In the genomic region with DNA sequence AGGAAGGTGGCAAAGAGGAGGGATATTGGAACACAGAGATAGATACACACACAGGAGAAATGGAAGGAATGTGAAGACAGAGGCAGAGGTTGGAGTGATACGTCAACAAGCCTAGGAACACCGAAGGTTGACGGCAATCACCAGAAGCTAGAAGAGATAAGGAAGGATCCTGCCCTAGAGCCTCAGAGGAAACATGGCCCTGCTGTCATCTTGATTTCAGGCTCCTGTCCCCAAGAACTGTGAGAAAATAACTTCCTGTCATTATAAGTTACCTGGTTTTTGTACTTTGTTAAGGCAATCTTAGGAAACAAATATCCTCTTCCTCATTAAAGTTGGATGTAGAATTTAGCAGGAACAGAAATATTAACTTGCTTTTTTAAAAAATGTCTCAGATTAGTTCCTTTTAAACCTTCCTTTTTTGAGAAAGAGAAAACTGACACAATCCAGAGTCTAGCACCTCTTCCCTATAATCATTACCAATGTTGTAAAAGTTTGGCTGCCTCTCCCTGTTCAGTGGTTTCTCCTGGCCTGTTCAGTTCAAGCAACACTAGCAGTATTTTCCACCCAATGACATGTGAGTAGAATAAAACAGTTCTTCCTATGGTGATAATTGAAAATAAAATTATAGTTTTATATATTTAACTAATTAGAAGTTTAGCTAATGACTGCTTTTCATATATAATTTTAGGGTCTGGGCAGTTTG, we compare ENCODE assay signal across 20 cellular contexts. TPM values are rescaled to one million over a fixed set of nuclear protein-coding genes. Genes with fewer than 3 reads are reported as not detected.
DNase-seq lines count a peak whose midpoint lies in the region; ATAC-seq, FAIRE-seq and TF ChIP-seq lines count a peak whose summit lies in the region.
"Had no signal": no experiment of that assay in that cellular context is flagged by ENCODE, and none has a peak within 500 bp of the region (broad histone marks: within the 10 kb centered on the region; RNA-seq: fewer than 3 reads in every experiment).

No MANE protein-coding gene starts in this region.

- H3K4me2 ChIP-seq in BLaER1 treated with 17β-estradiol and CSF1 and Interleukin-3, amounts not matched to agents 10 nM and 100 nM = peak overlapping the region; percentile 2 to 86 (median 75); a peak in 19 of 22 replicates
- H3K4me2 ChIP-seq: neural progenitor cell had no signal

- no peaks in the 10 kb centered on the region for H3K27me3 ChIP-seq in BLaER1 treated with 17β-estradiol and CSF1 and Interleukin-3, amounts not matched to agents 10 nM and 100 nM
- H3K27me3 ChIP-seq: gastrocnemius medialis, neural progenitor cell had no signal

- peak; percentile 93 for ATAC-seq in mucosa of descending colon
- ATAC-seq: activated CD4-positive, CD25-positive, alpha-beta regulatory T cell treated with anti-CD3 and anti-CD28 coated beads, Interleukin-2, amount 50 U/mL, for 24 hours; gastrocnemius medialis; PC-3 had no signal

- no peaks in the 10 kb centered on the region for H4K20me1 ChIP-seq in BLaER1 treated with 17β-estradiol and CSF1 and Interleukin-3, amounts not matched to agents 10 nM and 100 nM

- intact Hi-C loops in mucosa of descending colon (cut with DNase I, micrococcal nuclease) = no loop called here
- intact Hi-C loops in lower leg skin (cut with DNase I; ENCODE audit: low total_unique reads) = no loop called here

- peaks cover 29 to 35% (median 33%) of the 10 kb centered on the region in 10 experiments for H3K4me1 ChIP-seq in BLaER1 treated with 17β-estradiol and CSF1 and Interleukin-3, amounts not matched to agents 10 nM and 100 nM
- H3K4me1 ChIP-seq in mucosa of descending colon (ENCODE audit: low read depth) = peaks cover 14% of the 10 kb centered on the region
- H3K4me1 ChIP-seq: neural progenitor cell had no signal

- no peak for TF ChIP-seq POLR2A in lower leg skin (IDR thresholded peaks at IDR 0.05)

- peak overlapping the region in 9 of 11 experiments; percentile 36 to 88 (median 81); a peak in 17 of 22 replicates for H3K27ac ChIP-seq in BLaER1 treated with 17β-estradiol and CSF1 and Interleukin-3, amounts not matched to agents 10 nM and 100 nM
- H3K27ac ChIP-seq: gastrocnemius medialis, neural progenitor cell had no signal

- 86 to 90% methylated on average over 3 of the region's 3 CpGs for WGBS in lower leg skin, 2 donors

- no peak overlapping the region for H3K4me3 ChIP-seq in BLaER1 treated with 17β-estradiol and CSF1 and Interleukin-3, amounts not matched to agents 10 nM and 100 nM
- H3K4me3 ChIP-seq in mucosa of descending colon (no peak overlapping the region), lower leg skin (ENCODE audit: low read depth, poor library complexity, severe bottlenecking) (no peak overlapping the region)
- H3K4me3 ChIP-seq: gastrocnemius medialis, neural progenitor cell had no signal

- peak; percentile 39 for FAIRE-seq in GM18507 (lab: Jason Lieb, UNC)

- peaks cover 0 to 9% (median 5%) of the 10 kb centered on the region in 11 experiments; a peak in 8 of 22 replicates for H3K9me3 ChIP-seq in BLaER1 treated with 17β-estradiol and CSF1 and Interleukin-3, amounts not matched to agents 10 nM and 100 nM (replicated peaks in 1 of 11)
- H3K9me3 ChIP-seq in mucosa of descending colon = no peaks in the 10 kb centered on the region
- H3K9me3 ChIP-seq: gastrocnemius medialis had no signal

- peak overlapping the region in 5 of 11 experiments; percentile 14 to 69 (median 64); a peak in 3 of 22 replicates for H3K9ac ChIP-seq in BLaER1 treated with 17β-estradiol and CSF1 and Interleukin-3, amounts not matched to agents 10 nM and 100 nM
- H3K9ac ChIP-seq: neural progenitor cell had no signal

- DNase-seq in GM18507 (ENCODE audit: extremely low spot score, insufficient read length, low read depth) = no peak
- peak; percentile 22 for DNase-seq in UCSD-AML1 (lab: John Stamatoyannopoulos, UW; ENCODE audit: unreplicated experiment)
- DNase-seq in mucosa of descending colon = peak in 1 of 3 donors; percentile 35
- DNase-seq in RPMI8226 = no peak
- no peak for DNase-seq in lower leg skin (ENCODE audit: low spot score in 2 of 2)
- no peak for DNase-seq in effector CD8-positive, alpha-beta T cell (lab: John Stamatoyannopoulos, UW)
- DNase-seq in stimulated activated CD4-positive, alpha-beta T cell treated with anti-CD3 and anti-CD28 coated beads, Interleukin-4, amount 100 ng/mL, for 4 hours = no peak
- DNase-seq: COR-L47, gastrocnemius medialis, GOT3, Karpas-422, kidney glomerular epithelial cell, NCI-H1105, NCI-H2107, NCI-H524 treated with DMSO at 0.1 percent for 48 hours, PC-3, T-helper 2 cell had no signal

- H3K36me3 ChIP-seq in BLaER1 treated with 17β-estradiol and CSF1 and Interleukin-3, amounts not matched to agents 10 nM and 100 nM = no peaks in the 10 kb centered on the region
- no peaks in the 10 kb centered on the region for H3K36me3 ChIP-seq in mucosa of descending colon (ENCODE audit: low read depth)
- H3K36me3 ChIP-seq: gastrocnemius medialis, neural progenitor cell had no signal

- TF ChIP-seq CTCF in mucosa of descending colon (IDR thresholded peaks at IDR 0.05) (no peak), lower leg skin (IDR thresholded peaks at IDR 0.05) (no peak)

RNA-seq across cellular contexts. Expression of gene GNAI1, which starts 28.8 kb away (rescaled TPM):
- total RNA-seq in mucosa of descending colon = 10 to 100 TPM; 18.1 to 59.3 (median 23.1) TPM
- total RNA-seq in lower leg skin = 100 to 1,000 TPM; 115 to 153 (median 120) TPM
